In genomic region chr1:108829498-108829916, GRCh38 we compare ENCODE assay signal across 12 cellular contexts. TPM values are rescaled to one million over a fixed set of nuclear protein-coding genes. Genes with fewer than 3 reads are reported as not detected.
A peak's percentile ranks its signal among the peaks of the same experiment; 100 is the strongest.
DNase-seq lines count a peak whose midpoint lies in the region; ATAC-seq and TF ChIP-seq lines count a peak whose summit lies in the region.
"Had no signal": no experiment of that assay in that cellular context is flagged by ENCODE, and none has a peak within 500 bp of the region (broad histone marks: within the 10 kb centered on the region; RNA-seq: fewer than 3 reads in every experiment).

No MANE protein-coding gene starts in this region.

- peak overlapping the region; percentile 70 for H3K9ac ChIP-seq in smooth muscle cell (ENCODE audit: low read depth)

- H3K9me3 ChIP-seq in SJSA1 (replicated peaks), result no peaks in the 10 kb centered on the region
- no peaks in the 10 kb centered on the region for H3K9me3 ChIP-seq in hepatocyte (ENCODE audit: low read depth)
- H3K9me3 ChIP-seq in smooth muscle cell (replicated peaks; ENCODE audit: low read depth), result no peaks in the 10 kb centered on the region

- peaks cover 4% of the 10 kb centered on the region for H3F3A ChIP-seq in smooth muscle cell (ENCODE audit: low read depth)

- DNase-seq in HuH-7.5 (ENCODE audit: low spot score) (peak; percentile 15), SJSA1 (ENCODE audit: low read depth in 1 of 2, low spot score in 2 of 2) (peak in 1 of 2 experiments; percentile 33), hepatocyte (ENCODE audit: low spot score) (no peak), smooth muscle cell (lab: John Stamatoyannopoulos, UW; ENCODE audit: unreplicated experiment) (no peak), NOMO-1 (lab: John Stamatoyannopoulos, UW; ENCODE audit: unreplicated experiment in 2 of 2) (no peak)
- DNase-seq in natural killer cell treated with Interleukin-12 subunit alpha and Interleukin-12 subunit beta and Interleukin-15 and Interleukin-18, amount 100 ng/mL, for 72 hours (ENCODE audit: low spot score), result no peak
- DNase-seq: activated naive CD4-positive, alpha-beta T cell treated with anti-CD3 and anti-CD28 coated beads, Interleukin-2, amount 10 ng/mL, durations not matched to agents 7 days and 5 days had no signal

- no peaks in the 10 kb centered on the region for H3K36me3 Mint-ChIP-seq in natural killer cell treated with Interleukin-12 subunit alpha and Interleukin-12 subunit beta and Interleukin-15 and Interleukin-18, amount 100 ng/mL, for 72 hours
- H3K36me3 Mint-ChIP-seq: activated naive CD4-positive, alpha-beta T cell treated with anti-CD3 and anti-CD28 coated beads, Interleukin-2, amount 10 ng/mL, durations not matched to agents 7 days and 5 days had no signal

- H3K9me3 Mint-ChIP-seq in natural killer cell treated with Interleukin-12 subunit alpha and Interleukin-12 subunit beta and Interleukin-15 and Interleukin-18, amount 100 ng/mL, for 72 hours, result no peaks in the 10 kb centered on the region
- H3K9me3 Mint-ChIP-seq: activated naive CD4-positive, alpha-beta T cell treated with anti-CD3 and anti-CD28 coated beads, Interleukin-2, amount 10 ng/mL, durations not matched to agents 7 days and 5 days had no signal

- H2AFZ ChIP-seq in hepatocyte, result no peak overlapping the region
- no peak overlapping the region for H2AFZ ChIP-seq in smooth muscle cell (ENCODE audit: low read depth)

- H3K4me2 ChIP-seq in hepatocyte (no peak overlapping the region), smooth muscle cell (no peak overlapping the region)

- H3K4me1 Mint-ChIP-seq in natural killer cell treated with Interleukin-12 subunit alpha and Interleukin-12 subunit beta and Interleukin-15 and Interleukin-18, amount 100 ng/mL, for 72 hours (ENCODE audit: low read depth in 2 of 2), result peaks cover 10 to 12% of the 10 kb centered on the region in 2 donors

- H3K27me3 Mint-ChIP-seq in natural killer cell treated with Interleukin-12 subunit alpha and Interleukin-12 subunit beta and Interleukin-15 and Interleukin-18, amount 100 ng/mL, for 72 hours, result no peaks in the 10 kb centered on the region

- peaks cover 41% of the 10 kb centered on the region for H3K4me1 ChIP-seq in SJSA1 (replicated peaks)
- peaks cover 19% of the 10 kb centered on the region for H3K4me1 ChIP-seq in hepatocyte (ENCODE audit: insufficient read depth)
- peaks cover 7% of the 10 kb centered on the region for H3K4me1 ChIP-seq in smooth muscle cell (ENCODE audit: low read depth)

- no peak overlapping the region for H3K4me3 Mint-ChIP-seq in natural killer cell treated with Interleukin-12 subunit alpha and Interleukin-12 subunit beta and Interleukin-15 and Interleukin-18, amount 100 ng/mL, for 72 hours
- H3K4me3 Mint-ChIP-seq: activated naive CD4-positive, alpha-beta T cell treated with anti-CD3 and anti-CD28 coated beads, Interleukin-2, amount 10 ng/mL, durations not matched to agents 7 days and 5 days had no signal

- H3K79me2 ChIP-seq in hepatocyte, result no peaks in the 10 kb centered on the region
- no peaks in the 10 kb centered on the region for H3K79me2 ChIP-seq in smooth muscle cell (ENCODE audit: low read depth)

- WGBS in hepatocyte (ENCODE audit: low lambda C conversion rate, missing lambda C conversion rate), result 69% methylated on average over 6 of the region's 6 CpGs
- WGBS in smooth muscle cell (ENCODE audit: low lambda C conversion rate), result 86% methylated on average over 6 of the region's 6 CpGs

- no peaks in the 10 kb centered on the region for H3K9me2 ChIP-seq in hepatocyte (replicated peaks; ENCODE audit: insufficient read depth)

- H3K27ac ChIP-seq in SJSA1 (peak overlapping the region; percentile 87), hepatocyte (peak overlapping the region; percentile 83), smooth muscle cell (ENCODE audit: low read depth) (peak overlapping the region; percentile 95)

- ATAC-seq in GM19455 (IDR thresholded peaks at IDR 0.05; ENCODE audit: unreplicated experiment) (no peak), GM21528 (IDR thresholded peaks at IDR 0.05; ENCODE audit: low FRiP score, unreplicated experiment) (no peak)
- ATAC-seq in natural killer cell treated with Interleukin-12 subunit alpha and Interleukin-12 subunit beta and Interleukin-15 and Interleukin-18, amount 100 ng/mL, for 72 hours, result no peak
- ATAC-seq: activated CD4-positive, CD25-positive, alpha-beta regulatory T cell treated with anti-CD3 and anti-CD28 coated beads, Interleukin-2, amount 50 U/mL, for 24 hours had no signal

- H3K36me3 ChIP-seq in SJSA1, result no peaks in the 10 kb centered on the region
- H3K36me3 ChIP-seq in hepatocyte (replicated peaks; ENCODE audit: insufficient read depth, low read depth), result no peaks in the 10 kb centered on the region
- H3K36me3 ChIP-seq in smooth muscle cell (ENCODE audit: low read depth), result no peaks in the 10 kb centered on the region

- H4K20me1 ChIP-seq in hepatocyte (ENCODE audit: insufficient read depth, poor library complexity, severe bottlenecking) (no peaks in the 10 kb centered on the region), smooth muscle cell (ENCODE audit: low read depth) (no peaks in the 10 kb centered on the region)

- TF ChIP-seq CTCF in hepatocyte (IDR thresholded peaks at IDR 0.05; ENCODE audit: poor library complexity) (no peak), smooth muscle cell (IDR thresholded peaks at IDR 0.05; ENCODE audit: borderline replicate concordance, insufficient read depth, poor library complexity, severe bottlenecking) (no peak)

- H3K27ac Mint-ChIP-seq in natural killer cell treated with Interleukin-12 subunit alpha and Interleukin-12 subunit beta and Interleukin-15 and Interleukin-18, amount 100 ng/mL, for 72 hours, result no peak overlapping the region
- H3K27ac Mint-ChIP-seq: activated naive CD4-positive, alpha-beta T cell treated with anti-CD3 and anti-CD28 coated beads, Interleukin-2, amount 10 ng/mL, durations not matched to agents 7 days and 5 days had no signal

- H3K4me3 ChIP-seq in SJSA1 (no peak overlapping the region), hepatocyte (no peak overlapping the region), smooth muscle cell (no peak overlapping the region)
- H3K4me3 ChIP-seq: K562 had no signal

- H3K27me3 ChIP-seq in SJSA1 (replicated peaks) (no peaks in the 10 kb centered on the region), hepatocyte (no peaks in the 10 kb centered on the region), smooth muscle cell (ENCODE audit: low read depth) (no peaks in the 10 kb centered on the region)

RNA-seq across cellular contexts. Expression of gene AKNAD1, which starts 27.4 kb away (rescaled TPM):
- 0.21 TPM in 1 of 2 replicates, not detected in the other for total RNA-seq in SJSA1 (2014; rRNA removed; shearing (Covaris generic))
- total RNA-seq in hepatocyte (0.20 and 0.80 TPM in 2 replicates), smooth muscle cell (not detected in 2 replicates)
- polyA plus RNA-seq in hepatocyte (not detected in 2 replicates), smooth muscle cell (0.40 and 0.59 TPM in 2 replicates)
- not detected for total RNA-seq in natural killer cell treated with Interleukin-12 subunit alpha and Interleukin-12 subunit beta and Interleukin-15 and Interleukin-18, amount 100 ng/mL, for 72 hours
- total RNA-seq: G401, K562 had no signal

RNA-seq across cellular contexts. Expression of gene GPSM2, which starts 47.3 kb away (rescaled TPM):
- 51.8 and 71.9 TPM in 2 replicates for total RNA-seq in SJSA1 (2014; rRNA removed; shearing (Covaris generic))
- 12.8 and 21.6 TPM in 2 replicates for total RNA-seq in hepatocyte
- 7.2 and 7.3 TPM in 2 replicates for polyA plus RNA-seq in hepatocyte
- total RNA-seq in smooth muscle cell, result 11.1 and 13.7 TPM in 2 replicates
- 6.9 and 9.1 TPM in 2 replicates for polyA plus RNA-seq in smooth muscle cell
- 10 to 100 TPM in 1 of 2 donors, 1 to 10 TPM in 1; 7.7 to 25.0 TPM for total RNA-seq in natural killer cell treated with Interleukin-12 subunit alpha and Interleukin-12 subunit beta and Interleukin-15 and Interleukin-18, amount 100 ng/mL, for 72 hours
